In the genomic region with DNA sequence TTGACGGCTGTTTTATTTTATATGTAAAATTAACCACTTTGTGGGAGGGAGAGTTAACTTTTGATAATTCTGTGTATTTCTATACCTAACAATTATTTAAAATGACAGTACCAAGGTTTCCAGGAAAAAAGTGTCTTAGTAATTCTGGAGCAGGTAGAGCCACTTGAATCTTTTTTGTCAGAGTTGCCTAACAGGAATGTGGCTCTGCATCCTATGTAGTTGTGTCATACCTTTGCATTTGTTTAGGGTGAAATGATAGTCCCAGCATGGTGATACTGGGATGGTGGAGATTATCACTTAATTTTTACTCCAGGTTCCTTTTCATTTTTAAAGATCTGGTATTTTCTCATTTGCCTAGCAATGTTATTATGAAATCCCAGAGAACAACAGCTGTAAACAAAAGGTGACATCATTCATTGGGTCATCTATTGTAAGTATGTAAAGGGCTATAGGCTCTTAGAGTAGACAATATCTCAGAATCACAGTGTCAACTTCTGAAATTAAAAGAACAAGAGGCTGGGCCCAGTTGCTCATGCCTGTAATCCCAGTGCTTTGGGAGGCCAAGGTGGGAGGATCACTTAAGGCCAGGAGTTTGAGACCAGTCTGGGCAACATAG, we compare ENCODE assay signal across 16 cellular contexts. TPM values are rescaled to one million over a fixed set of nuclear protein-coding genes. Genes with fewer than 3 reads are reported as not detected.
"Had no signal": no experiment of that assay in that cellular context is flagged by ENCODE, and none has a peak within 500 bp of the region (broad histone marks: within the 10 kb centered on the region; RNA-seq: fewer than 3 reads in every experiment).

No MANE protein-coding gene starts in this region.

- H3K4me3 ChIP-seq: cardiac muscle cell, hepatocyte, lung, SK-N-MC, suprapubic skin, upper lobe of right lung had no signal

- H3K36me3 ChIP-seq: cardiac muscle cell, suprapubic skin, upper lobe of right lung had no signal

- H3K9me3 ChIP-seq: suprapubic skin, upper lobe of right lung had no signal

- H3K4me2 ChIP-seq: hepatocyte had no signal

- H3K27ac ChIP-seq: cardiac muscle cell, hepatocyte, SK-N-MC, suprapubic skin, upper lobe of right lung had no signal

- H2AFZ ChIP-seq: hepatocyte had no signal

- ATAC-seq: activated CD8-positive, alpha-beta memory T cell treated with anti-CD3 and anti-CD28 coated beads, Interleukin-2, amount 10 ng/mL, durations not matched to agents 7 days and 5 days; upper lobe of right lung had no signal

- DNase-seq: activated B cell treated with CpG ODN at 0.5 μM for 24 hours; activated CD4-positive, alpha-beta memory T cell treated with anti-CD3 and anti-CD28 coated beads for 36 hours; activated CD4-positive, alpha-beta T cell treated with anti-CD3 and anti-CD28 coated beads for 4 hours; activated CD8-positive, alpha-beta memory T cell treated with anti-CD3 and anti-CD28 coated beads, Interleukin-2, amount 10 ng/mL, durations not matched to agents 7 days and 5 days; amniotic stem cell; effector CD8-positive, alpha-beta T cell; islet precursor cell; nephron progenitor cell; nucleus accumbens; posterior cingulate gyrus; upper lobe of right lung had no signal

- H3K27me3 ChIP-seq: hepatocyte, suprapubic skin, upper lobe of right lung had no signal

RNA-seq across cellular contexts. Expression of gene SGMS2, which starts 9.6 kb away (rescaled TPM):
- total RNA-seq: activated B cell treated with CpG ODN at 0.5 μM for 24 hours had no signal
